ENCODE assay signal across 1 cellular context in genomic region chr13:106184778-106185177, GRCh38.
TF ChIP-seq lines count a peak whose summit lies in the region.

No MANE protein-coding gene starts in this region.

TF ChIP-seq in K562, 482 proteins besides CTCF, POLR2A, EP300 and RAD21 (continued from another document):
- TF ChIP-seq, protein P1, sequence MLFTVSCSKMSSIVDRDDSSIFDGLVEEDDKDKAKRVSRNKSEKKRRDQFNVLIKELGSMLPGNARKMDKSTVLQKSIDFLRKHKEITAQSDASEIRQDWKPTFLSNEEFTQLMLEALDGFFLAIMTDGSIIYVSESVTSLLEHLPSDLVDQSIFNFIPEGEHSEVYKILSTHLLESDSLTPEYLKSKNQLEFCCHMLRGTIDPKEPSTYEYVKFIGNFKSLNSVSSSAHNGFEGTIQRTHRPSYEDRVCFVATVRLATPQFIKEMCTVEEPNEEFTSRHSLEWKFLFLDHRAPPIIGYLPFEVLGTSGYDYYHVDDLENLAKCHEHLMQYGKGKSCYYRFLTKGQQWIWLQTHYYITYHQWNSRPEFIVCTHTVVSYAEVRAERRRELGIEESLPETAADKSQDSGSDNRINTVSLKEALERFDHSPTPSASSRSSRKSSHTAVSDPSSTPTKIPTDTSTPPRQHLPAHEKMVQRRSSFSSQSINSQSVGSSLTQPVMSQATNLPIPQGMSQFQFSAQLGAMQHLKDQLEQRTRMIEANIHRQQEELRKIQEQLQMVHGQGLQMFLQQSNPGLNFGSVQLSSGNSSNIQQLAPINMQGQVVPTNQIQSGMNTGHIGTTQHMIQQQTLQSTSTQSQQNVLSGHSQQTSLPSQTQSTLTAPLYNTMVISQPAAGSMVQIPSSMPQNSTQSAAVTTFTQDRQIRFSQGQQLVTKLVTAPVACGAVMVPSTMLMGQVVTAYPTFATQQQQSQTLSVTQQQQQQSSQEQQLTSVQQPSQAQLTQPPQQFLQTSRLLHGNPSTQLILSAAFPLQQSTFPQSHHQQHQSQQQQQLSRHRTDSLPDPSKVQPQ (CRISPR knock-in tag; IDR thresholded peaks at IDR 0.05; ENCODE audit: borderline replicate concordance): no peak
- TF ChIP-seq DACH1 (IDR thresholded peaks at IDR 0.05; ENCODE audit: partially characterized antibody): no peak
